In the genomic region with DNA sequence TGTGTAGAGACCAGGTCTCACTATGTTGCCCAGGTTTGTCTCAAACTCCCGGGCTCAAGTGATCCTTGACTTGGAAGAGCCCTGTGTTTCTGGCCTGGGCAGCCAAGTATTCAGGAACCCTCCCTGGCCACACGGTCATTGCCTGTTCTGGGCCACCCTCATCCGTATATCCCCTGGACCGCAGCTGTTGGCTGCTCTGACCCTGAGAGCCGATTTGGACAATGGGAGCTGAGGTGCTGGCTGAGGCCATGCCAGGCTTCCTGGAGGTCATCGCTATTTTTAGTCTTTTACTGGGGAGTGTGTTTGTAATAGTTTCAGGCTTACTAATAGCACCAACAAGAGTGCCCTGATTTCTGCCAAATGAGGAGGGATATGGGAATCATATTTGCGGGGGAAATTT, we compare ENCODE assay signal across 9 cellular contexts.
DNase-seq lines count a peak whose midpoint lies in the region; ATAC-seq lines count a peak whose summit lies in the region.
"Had no signal": no experiment of that assay in that cellular context is flagged by ENCODE, and none has a peak within 500 bp of the region (broad histone marks: within the 10 kb centered on the region; RNA-seq: fewer than 3 reads in every experiment).

No MANE protein-coding gene starts in this region.

- no peak overlapping the region for H3K27ac Mint-ChIP-seq in activated naive CD4-positive, alpha-beta T cell treated with anti-CD3 and anti-CD28 coated beads, Interleukin-2, amount 50 U/mL, for 72 hours
- H3K27ac Mint-ChIP-seq in dendritic cell treated with granulocyte-macrophage colony-stimulating factor and Interleukin-4, amounts not matched to agents 40 ng/mL and 50 ng/mL, for 4 days = no peak overlapping the region

- no peaks in the 10 kb centered on the region for H3K36me3 ChIP-seq in muscle layer of colon (ENCODE audit: insufficient read depth, low read length)

- peak; percentile 2 to 6 for ATAC-seq in activated naive CD4-positive, alpha-beta T cell treated with anti-CD3 and anti-CD28 coated beads, Interleukin-2, amount 50 U/mL, for 72 hours
- ATAC-seq in GM21528 (IDR thresholded peaks at IDR 0.05; ENCODE audit: low FRiP score, unreplicated experiment) (no peak), GM18858 (IDR thresholded peaks at IDR 0.05; ENCODE audit: unreplicated experiment) (no peak)

- no peaks in the 10 kb centered on the region for H3K9me3 ChIP-seq in muscle layer of colon (ENCODE audit: low read length)

- no peak overlapping the region for H3K9ac ChIP-seq in muscle layer of colon (ENCODE audit: low read length)

- peak overlapping the region; percentile 1 for H3K27ac ChIP-seq in muscle layer of colon (ENCODE audit: low read depth, low read length)
- H3K27ac ChIP-seq: C4-2B had no signal

- H3K27me3 ChIP-seq in muscle layer of colon (ENCODE audit: control insufficient read depth in 1 of 2, insufficient read depth in 2 of 2, low read length in 2 of 2) = no peaks in the 10 kb centered on the region

- no peak for DNase-seq in activated naive CD4-positive, alpha-beta T cell treated with anti-CD3 and anti-CD28 coated beads, Interleukin-2, amount 50 U/mL, for 72 hours (ENCODE audit: low spot score in 2 of 2)
- no peak for DNase-seq in activated naive CD4-positive, alpha-beta T cell treated with Interleukin-2 at 50 U/mL for 16 hours
- no peak for DNase-seq in NCI-H526 (lab: John Stamatoyannopoulos, UW)
- DNase-seq in NCI-H187 (lab: John Stamatoyannopoulos, UW) = no peak

- H3K4me3 Mint-ChIP-seq in dendritic cell treated with granulocyte-macrophage colony-stimulating factor and Interleukin-4, amounts not matched to agents 40 ng/mL and 50 ng/mL, for 4 days = peak overlapping the region; percentile 5

- intact Hi-C loops in dendritic cell treated with granulocyte-macrophage colony-stimulating factor and Interleukin-4, amounts not matched to agents 40 ng/mL and 50 ng/mL, for 4 days (cut with micrococcal nuclease) = loop anchor here (5.0 kb wide), 1 partner anchor 133 kb away; no protein-coding TSS in a partner anchor

- H3K36me3 Mint-ChIP-seq in activated naive CD4-positive, alpha-beta T cell treated with anti-CD3 and anti-CD28 coated beads, Interleukin-2, amount 50 U/mL, for 72 hours = no peaks in the 10 kb centered on the region
- H3K36me3 Mint-ChIP-seq in dendritic cell treated with granulocyte-macrophage colony-stimulating factor and Interleukin-4, amounts not matched to agents 40 ng/mL and 50 ng/mL, for 4 days (ENCODE audit: low read depth) = no peaks in the 10 kb centered on the region

- H3K4me3 ChIP-seq in muscle layer of colon (ENCODE audit: low read depth in 1 of 2, low read length in 2 of 2) = peak overlapping the region in 1 of 2 donors; percentile 35

- H3K4me1 ChIP-seq in muscle layer of colon (ENCODE audit: insufficient read depth, low read length) = no peaks in the 10 kb centered on the region

- peaks cover 5% of the 10 kb centered on the region for H3K27me3 Mint-ChIP-seq in dendritic cell treated with granulocyte-macrophage colony-stimulating factor and Interleukin-4, amounts not matched to agents 40 ng/mL and 50 ng/mL, for 4 days

- H3K9me3 Mint-ChIP-seq in activated naive CD4-positive, alpha-beta T cell treated with anti-CD3 and anti-CD28 coated beads, Interleukin-2, amount 50 U/mL, for 72 hours = no peaks in the 10 kb centered on the region
- no peaks in the 10 kb centered on the region for H3K9me3 Mint-ChIP-seq in dendritic cell treated with granulocyte-macrophage colony-stimulating factor and Interleukin-4, amounts not matched to agents 40 ng/mL and 50 ng/mL, for 4 days

- H3K4me1 Mint-ChIP-seq in dendritic cell treated with granulocyte-macrophage colony-stimulating factor and Interleukin-4, amounts not matched to agents 40 ng/mL and 50 ng/mL, for 4 days (ENCODE audit: low read depth) = peaks cover 6% of the 10 kb centered on the region

Comparison
In these comparisons a context has a peak if more than half of its experiments do, and no peak if none do; other contexts are left out.
1. ATAC-seq: peak in activated naive CD4-positive, alpha-beta T cell treated with anti-CD3 and anti-CD28 coated beads, Interleukin-2, amount 50 U/mL, for 72 hours (2 of 2); none in GM21528 (single experiment) and GM18858 (single experiment).